1 cellular context compared by ENCODE assay signal in genomic region chr1:180909462-180909976, GRCh38.
TF ChIP-seq lines count a peak whose summit lies in the region.

No MANE protein-coding gene starts in this region.

TF ChIP-seq in GM12878, 131 proteins besides CTCF, POLR2A, EP300 and RAD21 (continued from another document):
- TF ChIP-seq ZNF687 (IDR thresholded peaks at IDR 0.05) (peak; percentile 54), BHLHE40 (IDR thresholded peaks at IDR 0.05; ENCODE audit: borderline replicate concordance in 1 of 2, low read depth in 2 of 2, low read length in 1 of 2) (peak; percentile 29 to 34; a peak in 1 of 4 replicates), SREBF1 (IDR thresholded peaks at IDR 0.05; ENCODE audit: low read length) (no peak), CEBPB (IDR thresholded peaks at IDR 0.05; ENCODE audit: borderline replicate concordance in 1 of 2, low read depth in 2 of 2, low read length in 2 of 2) (no peak), NFXL1 (IDR thresholded peaks at IDR 0.05; ENCODE audit: borderline replicate concordance) (peak; percentile 86; the same call in 1 of the 2 replicates), POU2F2 (IDR thresholded peaks at IDR 0.05; ENCODE audit: borderline replicate concordance, low read depth, low read length) (0 out of 3 replicates have a peak, but pooled peaks have one; percentile 26), SMAD5 (IDR thresholded peaks at IDR 0.05; ENCODE audit: low read depth) (no peak), IKZF2 (IDR thresholded peaks at IDR 0.05) (peak; percentile 6 to 30; a peak in 1 of 4 replicates), RELB (IDR thresholded peaks at IDR 0.05; ENCODE audit: low read depth) (peak; percentile 70; the same call in 1 of the 2 replicates), CUX1 (IDR thresholded peaks at IDR 0.05; ENCODE audit: insufficient replicate concordance, low read depth, low read length) (peak; percentile 36), HSF1 (IDR thresholded peaks at IDR 0.05; ENCODE audit: low read depth, low read length) (peak; percentile 42; the same call in 1 of the 2 replicates), SMARCA5 (IDR thresholded peaks at IDR 0.05) (peak; percentile 93)
